In genomic region chr2:39407516-39408296, GRCh38 we compare ENCODE assay signal across 23 cellular contexts. TPM values are rescaled to one million over a fixed set of nuclear protein-coding genes. Genes with fewer than 3 reads are reported as not detected.
A peak's percentile ranks its signal among the peaks of the same experiment; 100 is the strongest.
DNase-seq lines count a peak whose midpoint lies in the region; ATAC-seq, FAIRE-seq and TF ChIP-seq lines count a peak whose summit lies in the region.
"Had no signal": no experiment of that assay in that cellular context is flagged by ENCODE, and none has a peak within 500 bp of the region (broad histone marks: within the 10 kb centered on the region; RNA-seq: fewer than 3 reads in every experiment).

No MANE protein-coding gene starts in this region.

- BruUV-seq in K562 (replicated peaks; lab: Mats Ljungman, UMichigan) = no TSS peak

- no peaks in the 10 kb centered on the region for H3K27me3 ChIP-seq in right cardiac atrium (ENCODE audit: control insufficient read depth, insufficient read depth)
- no peaks in the 10 kb centered on the region for H3K27me3 ChIP-seq in K562 (ENCODE audit: control insufficient read depth in 2 of 2, insufficient read depth in 2 of 2, low read length in 2 of 2)
- H3K27me3 ChIP-seq in stomach = no peaks in the 10 kb centered on the region
- H3K27me3 ChIP-seq: body of pancreas, testis had no signal

- TF ChIP-seq CTCF in K562 (IDR thresholded peaks at IDR 0.05 in 2 of 3, conservative IDR thresholded peaks at IDR 0.05 in 1 of 3; ENCODE audit: insufficient read depth in 2 of 3, low read depth in 1 of 3, low read length in 3 of 3) (no peak), stomach (IDR thresholded peaks at IDR 0.05) (no peak)

- POLR2A ChIA-PET in K562 (lab: Yijun Ruan, JAX) = interaction anchor here (0.6 to 1.4 kb wide), 5 partner anchors 9 to 560 kb away, joined by 3 to 5 read pairs (median 3); no protein-coding TSS in a partner anchor

- peaks cover 24% of the 10 kb centered on the region for H3K4me1 ChIP-seq in right cardiac atrium (ENCODE audit: control insufficient read depth, insufficient read depth, low read length)
- peaks cover 9 to 36% of the 10 kb centered on the region in 2 experiments; a peak in 4 of 5 replicates for H3K4me1 ChIP-seq in K562 (replicated peaks in 1 of 2; ENCODE audit: control insufficient read depth in 2 of 2, insufficient read depth in 2 of 2, low read length in 2 of 2)
- peaks cover 58% of the 10 kb centered on the region for H3K4me1 ChIP-seq in mesodermal cell (ENCODE audit: control insufficient read depth, insufficient read depth, low read length, poor library complexity, severe bottlenecking)
- peaks cover 23 to 94% (median 66%) of the 10 kb centered on the region in 4 donors for H3K4me1 ChIP-seq in stomach

- in situ Hi-C loops in K562 (cut with MboI) = no loop called here

- no peak for FAIRE-seq in K562 (lab: Jason Lieb, UNC)
- FAIRE-seq: A549, colon had no signal

- peaks cover 97% of the 10 kb centered on the region for H3K79me2 ChIP-seq in K562 (ENCODE audit: control insufficient read depth, insufficient read depth, low read length)

- H3K27ac ChIP-seq in right cardiac atrium (ENCODE audit: low read length) = peak overlapping the region; percentile 5
- H3K27ac ChIP-seq in K562 (ENCODE audit: extremely low read depth, low read depth, low read length) = peak overlapping the region; percentile 21; the same call in 1 of the 3 replicates
- peak overlapping the region; percentile 77 for H3K27ac ChIP-seq in mesodermal cell (ENCODE audit: low read depth, low read length, severe bottlenecking)
- H3K27ac ChIP-seq in stomach = no peak overlapping the region
- H3K27ac ChIP-seq: A549, body of pancreas, C4-2B, testis, WERI-Rb-1 had no signal

- H3K36me3 ChIP-seq in K562 (ENCODE audit: control insufficient read depth, insufficient read depth, low read length) = peaks cover 4% of the 10 kb centered on the region; the same call in 2 of the 3 replicates
- H3K36me3 ChIP-seq in mesodermal cell (ENCODE audit: control insufficient read depth, insufficient read depth, low read length) = peaks cover 3% of the 10 kb centered on the region
- no peaks in the 10 kb centered on the region for H3K36me3 ChIP-seq in stomach

- ATAC-seq in right cardiac atrium = no peak
- ATAC-seq in Right ventricle myocardium superior (ENCODE audit: poor library complexity) = no peak
- ATAC-seq in K562 = no peak
- no peak for ATAC-seq in HG03565 (IDR thresholded peaks at IDR 0.05; ENCODE audit: unreplicated experiment)
- ATAC-seq: A549, body of pancreas, left ventricle myocardium superior had no signal

- H3K4me3 ChIP-seq in right cardiac atrium (ENCODE audit: low read length) (no peak overlapping the region), K562 (no peak overlapping the region), mesodermal cell (ENCODE audit: extremely low read depth, insufficient read depth, low read length, poor library complexity, severe bottlenecking) (no peak overlapping the region), stomach (no peak overlapping the region)
- H3K4me3 ChIP-seq: A549, body of pancreas, testis had no signal

- TF ChIP-seq POLR2A in K562 (conservative IDR thresholded peaks at IDR 0.05) (no peak), stomach (IDR thresholded peaks at IDR 0.05) (no peak)

- WGBS in right cardiac atrium = 97% methylated on average over 3 of the region's 3 CpGs
- 83% methylated on average over 3 of the region's 3 CpGs for WGBS in K562 (ENCODE audit: insufficient coverage, low coverage, missing lambda C conversion rate)
- 92 to 96% methylated on average over 3 of the region's 3 CpGs for WGBS in mesodermal cell (ENCODE audit: insufficient coverage in 2 of 2), 2 experiments
- WGBS in stomach, 5 donors = 91 to 97% (median 92%) methylated on average over 3 of the region's 3 CpGs

- TF ChIP-seq RAD21 in K562 (CRISPR knock-in tag; conservative IDR thresholded peaks at IDR 0.05 in 1 of 2, IDR thresholded peaks at IDR 0.05 in 1 of 2) = no peak

- peaks cover 4% of the 10 kb centered on the region; the same call in 1 of the 2 replicates for H4K20me1 ChIP-seq in K562 (replicated peaks; ENCODE audit: control insufficient read depth, insufficient read depth, low read length)

- intact Hi-C loops in right cardiac atrium (cut with DNase I) (no loop called here), Right ventricle myocardium superior (cut with DNase I) (no loop called here), K562 (cut with micrococcal nuclease) (no loop called here), stomach (cut with DNase I; ENCODE audit: low total_unique reads) (no loop called here)

- peak in 1 of 3 donors; percentile 27 for DNase-seq in right cardiac atrium
- DNase-seq in Right ventricle myocardium superior = no peak
- no peak for DNase-seq in K562 (ENCODE audit: extremely low read depth in 1 of 4, low spot score in 3 of 4)
- DNase-seq in anterior cingulate cortex (lab: John Stamatoyannopoulos, UW) = no peak
- no peak for DNase-seq in T-helper 9 cell
- DNase-seq in stomach = no peak
- DNase-seq: activated CD4-positive, alpha-beta T cell treated with anti-CD3 and anti-CD28 coated beads, Interleukin-2, amount 50 U/mL, for 48 hours; activated naive CD4-positive, alpha-beta T cell treated with anti-CD3 and anti-CD28 coated beads, Interleukin-2, amount 50 U/mL, for 16 hours; activated T-cell treated with anti-CD3 and anti-CD28 coated beads, Interleukin-2, amount 50 U/mL, for 1 hour; body of pancreas; foreskin melanocyte; left ventricle myocardium superior; NCI-H1930; NCI-H446; stimulated activated CD4-positive, alpha-beta T cell treated with anti-CD3 and anti-CD28 coated beads, Interleukin-4, amount 100 ng/mL, for 4 hours; T-helper 1 cell; testis; WERI-Rb-1 had no signal

- H3K9me3 ChIP-seq in right cardiac atrium (ENCODE audit: control insufficient read depth, low read length) (no peaks in the 10 kb centered on the region), K562 (replicated peaks; ENCODE audit: control insufficient read depth, insufficient read depth, low read depth, low read length) (no peaks in the 10 kb centered on the region), mesodermal cell (ENCODE audit: control insufficient read depth, low read length) (no peaks in the 10 kb centered on the region), stomach (no peaks in the 10 kb centered on the region)
- H3K9me3 ChIP-seq: A549, body of pancreas, testis had no signal

- H2AFZ ChIP-seq in K562 (ENCODE audit: low read depth, low read length) = no peak overlapping the region

- no peak overlapping the region for H3K4me2 ChIP-seq in K562 (ENCODE audit: insufficient read depth, low read length)
- H3K4me2 ChIP-seq: A549 had no signal

- no peaks in the 10 kb centered on the region for H3K9me1 ChIP-seq in K562 (ENCODE audit: control insufficient read depth, insufficient read depth, low read length)

- H3K9ac ChIP-seq in K562 (ENCODE audit: insufficient read depth in 1 of 2, low read depth in 2 of 2, low read length in 2 of 2) = no peak overlapping the region

- CTCF ChIA-PET in K562 (lab: Yijun Ruan, JAX; ENCODE audit: low intra/inter-chr PET ratio) = no interaction called here

- TF ChIP-seq EP300 in K562 (IDR thresholded peaks at IDR 0.05; ENCODE audit: low read length) (no peak), stomach (IDR thresholded peaks at IDR 0.05) (no peak)

RNA-seq across cellular contexts. Expression of gene MAP4K3, which starts 29.4 kb away (rescaled TPM):
- total RNA-seq in right cardiac atrium (10 to 100 TPM; 39.3 to 50.0 (median 43.5) TPM), Right ventricle myocardium superior (37.8 TPM), K562 (2014; rRNA removed) (22.6 and 24.4 TPM in 2 replicates), K562 (2014; rRNA removed; fragmentation: Illumina TruSeq; extraction: Trizol) (27.8 and 30.0 TPM in 2 replicates), K562 (2015; rRNA removed; fragmentation: Illumina TruSeq; extraction: Trizol) (22.1 and 27.0 TPM in 2 replicates), K562 (2021) (16.9 and 22.2 TPM in 2 replicates), stomach (100 to 1,000 TPM in 2 of 5 donors, 10 to 100 TPM in 3; 86.4 to 166 (median 95.1) TPM)
- polyA plus RNA-seq in right cardiac atrium (18.7 TPM), K562 (2011; rRNA removed) (16.6 and 18.0 TPM in 2 replicates), K562 (2014; fragmentation: Illumina TruSeq; extraction: Trizol) (10.6 and 13.4 TPM in 2 replicates), K562 (2014; fragmentation: Nextera tagmentation; extraction: Ambion mirVana) (1 to 10 TPM; 3.1 to 4.4 TPM), K562 (2014; rRNA removed) (8.2 and 11.7 TPM in 2 replicates), stomach (10 to 100 TPM; 13.5 to 20.0 (median 15.5) TPM)
- total RNA-seq in K562 (2011; cell fraction: chromatin; rRNA removed; ENCODE audit: low replicate concordance) = 73.1 and 225 TPM in 2 replicates
- 23.2 and 29.0 TPM in 2 replicates for total RNA-seq in K562 (2011; cell fraction: nucleolus; rRNA removed)
- total RNA-seq in K562 (2011; cell fraction: nucleoplasm; rRNA removed) = 73.0 and 112 TPM in 2 replicates
- 1.5 and 4.2 TPM in 2 replicates for polyA plus RNA-seq in K562 (2011; cell fraction: cytosol; rRNA removed)
- polyA plus RNA-seq in K562 (2011; cell fraction: nucleus; rRNA removed) = 22.8 and 28.7 TPM in 2 replicates
- polyA plus RNA-seq in K562 (2012) = 8.7 and 10.2 TPM in 2 replicates
- polyA minus RNA-seq in K562 (2011; rRNA and poly(A)+ RNA removed) = 40.5 and 51.3 TPM in 2 replicates
- 6.9 and 14.5 TPM in 2 replicates for polyA minus RNA-seq in K562 (2011; cell fraction: cytosol; rRNA and poly(A)+ RNA removed)
- 48.7 and 81.2 TPM in 2 replicates for polyA minus RNA-seq in K562 (2011; cell fraction: nucleus; rRNA and poly(A)+ RNA removed)
- polyA plus RNA-seq in mesodermal cell (2013, experiment 1 of 2) = 37.2 TPM
- 39.7 TPM for polyA plus RNA-seq in mesodermal cell (2013, experiment 2 of 2)

Comparison
In these comparisons a context has a peak if more than half of its experiments do, and no peak if none do; other contexts are left out.
1. H3K27ac ChIP-seq: peak in right cardiac atrium (single experiment), K562 (single experiment) and mesodermal cell (single experiment); none in stomach (0 of 5).